Comparison of ENCODE assay signal across 24 cellular contexts in genomic region chr1:243784506-243784905, GRCh38.
DNase-seq lines count a peak whose midpoint lies in the region; ATAC-seq and TF ChIP-seq lines count a peak whose summit lies in the region.
"Had no signal": no experiment of that assay in that cellular context is flagged by ENCODE, and none has a peak within 500 bp of the region (broad histone marks: within the 10 kb centered on the region; RNA-seq: fewer than 3 reads in every experiment).

No MANE protein-coding gene starts in this region.

- CTCF ChIA-PET in IMR-90 (lab: Yijun Ruan, JAX) = interaction anchor here (0.6 kb wide), 1 partner anchor 30 kb away, joined by 3 read pairs; no protein-coding TSS in a partner anchor

- H4K8ac ChIP-seq in IMR-90 (ENCODE audit: low read depth in 2 of 2, low read length in 2 of 2) (no peak overlapping the region), mesenchymal stem cell (ENCODE audit: low read length) (peak overlapping the region; percentile 66)

- no peak overlapping the region for H2BK5ac ChIP-seq in IMR-90 (ENCODE audit: low read depth, low read length, poor library complexity, severe bottlenecking)
- no peak overlapping the region for H2BK5ac ChIP-seq in mesenchymal stem cell (ENCODE audit: low read depth, low read length, poor library complexity, severe bottlenecking)

- H3K36me3 Mint-ChIP-seq in naive thymus-derived CD8-positive, alpha-beta T cell = peaks cover 0 to 13% (median 11%) of the 10 kb centered on the region in 3 donors
- H3K36me3 Mint-ChIP-seq: CD14-positive monocyte had no signal

- H2AFZ ChIP-seq in IMR-90 (replicated peaks; ENCODE audit: low read length, poor library complexity) = no peak overlapping the region
- H2AFZ ChIP-seq in mesenchymal stem cell (ENCODE audit: low read depth, low read length) = no peak overlapping the region
- H2AFZ ChIP-seq: GM23338 had no signal

- H3K4me3 ChIP-seq in IMR-90 (ENCODE audit: insufficient read depth, low read depth, low read length) (no peak overlapping the region), mesenchymal stem cell (ENCODE audit: insufficient read depth in 1 of 2, low read depth in 1 of 2, low read length in 2 of 2) (no peak overlapping the region)
- H3K4me3 ChIP-seq: A549; BLaER1 treated with 17β-estradiol and CSF1 and Interleukin-3, amounts not matched to agents 10 nM and 100 nM; GM12878; GM23338; HAP-1 had no signal

- H3K23ac ChIP-seq in IMR-90 (ENCODE audit: low read depth, low read length) (no peak overlapping the region), mesenchymal stem cell (ENCODE audit: low read length in 2 of 2) (peak overlapping the region in 1 of 2 experiments; percentile 9)

- TF ChIP-seq RAD21 in IMR-90 (IDR thresholded peaks at IDR 0.05; ENCODE audit: low read length) = no peak

- 91% methylated on average over 4 of the region's 8 CpGs; no CpG with 5 or more reads in 1 of the 2 experiments for WGBS in IMR-90 (ENCODE audit: extremely low coverage in 2 of 2, insufficient read length in 1 of 2), 2 experiments
- WGBS in mesenchymal stem cell = 95% methylated on average over 8 of the region's 8 CpGs

- dilution Hi-C loops in IMR-90 (cut with HindIII; ENCODE audit: low sequenced_read_pairs, unreplicated experiment) = no loop called here

- TF ChIP-seq POLR2A in IMR-90 (IDR thresholded peaks at IDR 0.05; ENCODE audit: low read depth, low read length) = no peak

- H3K79me1 ChIP-seq in IMR-90 (ENCODE audit: low read depth in 1 of 2, low read length in 2 of 2) (peaks cover 41 to 52% of the 10 kb centered on the region in 2 experiments), mesenchymal stem cell (replicated peaks; ENCODE audit: low read length, poor library complexity, severe bottlenecking) (peaks cover 26% of the 10 kb centered on the region)

- ATAC-seq in IMR-90 (ENCODE audit: low read depth) (no peak), sciatic nerve (peak; percentile 22), HG03196 (IDR thresholded peaks at IDR 0.05; ENCODE audit: unreplicated experiment) (no peak), HG02884 (IDR thresholded peaks at IDR 0.05; ENCODE audit: unreplicated experiment) (no peak)
- no peak for ATAC-seq in naive thymus-derived CD8-positive, alpha-beta T cell
- ATAC-seq: A549, GM12878, GM23338 had no signal

- no peaks in the 10 kb centered on the region for H3K27me3 ChIP-seq in IMR-90 (ENCODE audit: control insufficient read depth, insufficient read depth, low read length)
- H3K27me3 ChIP-seq in mesenchymal stem cell (ENCODE audit: control insufficient read depth in 1 of 2, insufficient read depth in 1 of 2, low read length in 2 of 2) = no peaks in the 10 kb centered on the region
- H3K27me3 ChIP-seq: BE2C; BLaER1 treated with 17β-estradiol and CSF1 and Interleukin-3, amounts not matched to agents 10 nM and 100 nM had no signal

- in situ Hi-C loops in IMR-90 (cut with MboI; ENCODE audit: low sequenced_read_pairs) = no loop called here

- BruUV-seq in IMR-90 (replicated peaks; lab: Mats Ljungman, UMichigan) = no TSS peak

- H3K4me1 ChIP-seq in IMR-90 (ENCODE audit: control insufficient read depth, insufficient read depth, low read length) = peaks cover 4% of the 10 kb centered on the region
- no peaks in the 10 kb centered on the region for H3K4me1 ChIP-seq in mesenchymal stem cell (ENCODE audit: control insufficient read depth, insufficient read depth, low read depth, low read length)
- H3K4me1 ChIP-seq: BE2C had no signal

- DNase-seq in IMR-90 = no peak
- peak; percentile 19 for DNase-seq in cerebellum (ENCODE audit: low spot score)
- no peak for DNase-seq in mesenchymal stem cell
- DNase-seq in sciatic nerve (ENCODE audit: low spot score) = no peak
- DNase-seq in naive thymus-derived CD8-positive, alpha-beta T cell = no peak
- DNase-seq: 8988T; ACHN; AML-193; BE2C; CD4-positive, alpha-beta T cell; CD8-positive, alpha-beta memory T cell; DMS 273 treated with DMSO at 0.1 percent for 48 hours; DMS79; EL; GDM1; HFFc6 had no signal

- H2AK9ac ChIP-seq in IMR-90 (replicated peaks; ENCODE audit: low read depth, low read length, poor library complexity) = no peak overlapping the region

- no peak overlapping the region for H3K18ac ChIP-seq in IMR-90 (ENCODE audit: low read depth, low read length)
- H3K18ac ChIP-seq in mesenchymal stem cell (ENCODE audit: low read depth in 1 of 2, low read length in 2 of 2) = peak overlapping the region in 1 of 2 experiments; percentile 61

- intact Hi-C loops in IMR-90 (cut with micrococcal nuclease) (no loop called here), sciatic nerve (cut with DNase I) (no loop called here)

- H2BK15ac ChIP-seq in IMR-90 (ENCODE audit: low read depth, low read length) = no peak overlapping the region
- H2BK15ac ChIP-seq in mesenchymal stem cell (ENCODE audit: low read depth, poor library complexity, severe bottlenecking) = no peak overlapping the region

- H3K27ac Mint-ChIP-seq in naive thymus-derived CD8-positive, alpha-beta T cell = no peak overlapping the region
- H3K27ac Mint-ChIP-seq: CD14-positive monocyte; CD4-positive, alpha-beta T cell; GM23338; HFFc6 had no signal

- H4K5ac ChIP-seq in IMR-90 (ENCODE audit: low read depth, low read length) = no peak overlapping the region

- H4K91ac ChIP-seq in IMR-90 (ENCODE audit: insufficient read depth, low read depth, low read length) = no peak overlapping the region
- H4K91ac ChIP-seq in mesenchymal stem cell (ENCODE audit: low read length) = no peak overlapping the region

- peaks cover 7 to 39% (median 27%) of the 10 kb centered on the region in 4 donors for H3K4me1 Mint-ChIP-seq in naive thymus-derived CD8-positive, alpha-beta T cell
- H3K4me1 Mint-ChIP-seq: CD14-positive monocyte had no signal

- H3K27me3 Mint-ChIP-seq in naive thymus-derived CD8-positive, alpha-beta T cell = no peaks in the 10 kb centered on the region
- H3K27me3 Mint-ChIP-seq: CD4-positive, alpha-beta T cell; CD8-positive, alpha-beta memory T cell had no signal

- TF ChIP-seq CTCF in IMR-90 (conservative IDR thresholded peaks at IDR 0.05; ENCODE audit: low read depth, low read length) = no peak

- POLR2A ChIA-PET in IMR-90 (lab: Charles Lee; ENCODE audit: unreplicated experiment) = no interaction called here
- POLR2A ChIA-PET in naive thymus-derived CD8-positive, alpha-beta T cell (lab: Charles Lee) = interaction anchor here (0.5 to 0.6 kb wide), 2 partner anchors 71 to 614 kb away, joined by 3 read pairs; no protein-coding TSS in a partner anchor

- H2AK5ac ChIP-seq in IMR-90 (ENCODE audit: low read depth, low read length) = no peak overlapping the region
- no peak overlapping the region for H2AK5ac ChIP-seq in mesenchymal stem cell (ENCODE audit: low read length, severe bottlenecking)

- H3K14ac ChIP-seq in IMR-90 (replicated peaks; ENCODE audit: low read depth, low read length) = no peak overlapping the region
- H3K14ac ChIP-seq in mesenchymal stem cell (ENCODE audit: low read length in 2 of 2) = peak overlapping the region in 1 of 2 experiments; percentile 97

- H3K9ac ChIP-seq in IMR-90 (ENCODE audit: low read depth, low read length) (no peak overlapping the region), mesenchymal stem cell (ENCODE audit: low read length) (no peak overlapping the region)
- H3K9ac ChIP-seq: BLaER1 treated with 17β-estradiol and CSF1 and Interleukin-3, amounts not matched to agents 10 nM and 100 nM had no signal

- 0 out of 2 replicates have a peak overlapping the region, but pooled peaks have one; percentile 12 for H3K56ac ChIP-seq in IMR-90 (ENCODE audit: extremely low read depth, insufficient read depth, low read length)

- no peaks in the 10 kb centered on the region for H3K9me3 Mint-ChIP-seq in naive thymus-derived CD8-positive, alpha-beta T cell
- H3K9me3 Mint-ChIP-seq: CD4-positive, alpha-beta T cell; CD8-positive, alpha-beta memory T cell; GM23338; HFFc6 had no signal

- no peaks in the 10 kb centered on the region; the same call in 1 of the 2 replicates for H3K9me1 ChIP-seq in IMR-90 (ENCODE audit: insufficient read depth, low read length)

- H2BK120ac ChIP-seq in IMR-90 (ENCODE audit: low read depth, low read length) (no peak overlapping the region), mesenchymal stem cell (ENCODE audit: low read depth, low read length) (no peak overlapping the region)

- H2BK12ac ChIP-seq in mesenchymal stem cell (ENCODE audit: low read length in 2 of 2) = no peak overlapping the region

- H3K4me2 ChIP-seq in IMR-90 (ENCODE audit: low read depth, low read length) (no peak overlapping the region), mesenchymal stem cell (ENCODE audit: low read length, poor library complexity, severe bottlenecking) (no peak overlapping the region)
- H3K4me2 ChIP-seq: A549; BLaER1 treated with 17β-estradiol and CSF1 and Interleukin-3, amounts not matched to agents 10 nM and 100 nM; GM23338 had no signal

- no peak overlapping the region for H3K4me3 Mint-ChIP-seq in naive thymus-derived CD8-positive, alpha-beta T cell
- H3K4me3 Mint-ChIP-seq: CD14-positive monocyte; CD4-positive, alpha-beta T cell; GM23338; HFFc6 had no signal

- H3K36me3 ChIP-seq in IMR-90 (ENCODE audit: control insufficient read depth, insufficient read depth, low read length) = no peaks in the 10 kb centered on the region
- H3K36me3 ChIP-seq in mesenchymal stem cell (ENCODE audit: control insufficient read depth in 1 of 2, insufficient read depth in 2 of 2, low read depth in 1 of 2, low read length in 2 of 2) = peaks cover 2 to 3% of the 10 kb centered on the region in 2 experiments
- H3K36me3 ChIP-seq: BE2C, HAP-1 had no signal

- H3K9me3 ChIP-seq in IMR-90 (ENCODE audit: control insufficient read depth, insufficient read depth, low read length) (no peaks in the 10 kb centered on the region), mesenchymal stem cell (ENCODE audit: control insufficient read depth, low read length) (no peaks in the 10 kb centered on the region)
- H3K9me3 ChIP-seq: A549; BLaER1 treated with 17β-estradiol and CSF1 and Interleukin-3, amounts not matched to agents 10 nM and 100 nM; HAP-1 had no signal

- no peak overlapping the region for H3K27ac ChIP-seq in IMR-90 (ENCODE audit: insufficient read depth, low read length)
- no peak overlapping the region for H3K27ac ChIP-seq in mesenchymal stem cell (ENCODE audit: low read length, poor library complexity, severe bottlenecking)
- H3K27ac ChIP-seq: A549; BLaER1 treated with 17β-estradiol and CSF1 and Interleukin-3, amounts not matched to agents 10 nM and 100 nM had no signal

- H4K20me1 ChIP-seq in IMR-90 (ENCODE audit: insufficient read depth, low read length) = peaks cover 3% of the 10 kb centered on the region; the same call in 1 of the 2 replicates

- H2BK20ac ChIP-seq in IMR-90 (ENCODE audit: low read depth, low read length) = no peak overlapping the region

- H3K4ac ChIP-seq in IMR-90 (ENCODE audit: low read depth, low read length) = no peak overlapping the region
- H3K4ac ChIP-seq in mesenchymal stem cell (ENCODE audit: low read depth in 1 of 2, low read length in 2 of 2) = no peak overlapping the region

TF ChIP-seq in IMR-90, 13 proteins besides CTCF, POLR2A, EP300 and RAD21 (continues in another document):
- TF ChIP-seq NFE2L2 (IDR thresholded peaks at IDR 0.05; ENCODE audit: low read depth, low read length) = no peak
